ENCODE assay signal across 1 cellular context in the genomic region with DNA sequence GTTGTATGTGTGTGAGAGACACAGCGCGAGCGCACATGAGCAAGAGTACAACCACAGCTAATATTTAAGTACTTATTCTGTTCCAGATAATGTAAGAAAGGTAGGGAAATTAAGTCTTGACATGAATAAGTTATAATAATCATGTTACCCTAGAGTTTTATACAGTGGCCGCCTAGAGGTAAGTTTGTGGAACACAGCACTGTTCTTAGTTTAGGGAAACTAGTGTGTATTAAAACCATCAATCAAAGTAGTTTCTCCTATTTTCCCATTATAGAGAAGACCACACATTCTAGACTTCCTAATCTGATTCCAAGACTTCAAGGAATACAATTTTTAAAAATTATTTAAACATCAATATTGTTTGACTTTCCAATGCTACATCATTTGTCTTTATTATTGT.
TF ChIP-seq lines count a peak whose summit lies in the region.

No MANE protein-coding gene starts in this region.

TF ChIP-seq in HCT116, 20 proteins besides CTCF, POLR2A, EP300 and RAD21:
- TF ChIP-seq ZNF274 (IDR thresholded peaks at IDR 0.05; ENCODE audit: low read depth, low read length) (no peak), SP1 (IDR thresholded peaks at IDR 0.05; ENCODE audit: low read depth) (no peak), EZH2phosphoT487 (IDR thresholded peaks at IDR 0.05; ENCODE audit: borderline replicate concordance) (no peak), JUND (IDR thresholded peaks at IDR 0.05) (no peak), SRF (IDR thresholded peaks at IDR 0.05; ENCODE audit: low read depth) (no peak), CEBPB (IDR thresholded peaks at IDR 0.05; ENCODE audit: low read depth) (no peak), EGR1 (IDR thresholded peaks at IDR 0.05; ENCODE audit: low read depth) (no peak), EZH2 (IDR thresholded peaks at IDR 0.05) (no peak), TCF7L2 (IDR thresholded peaks at IDR 0.05; ENCODE audit: borderline replicate concordance, extremely low read depth, insufficient read depth, insufficient read length) (no peak), POLR2AphosphoS5 (IDR thresholded peaks at IDR 0.05; ENCODE audit: low read depth, low read length) (no peak), CBX3 (IDR thresholded peaks at IDR 0.05; ENCODE audit: low read depth) (no peak), FOSL1 (IDR thresholded peaks at IDR 0.05; ENCODE audit: low read depth) (no peak), YY1 (IDR thresholded peaks at IDR 0.05; ENCODE audit: extremely low read depth, insufficient replicate concordance, low read depth, low read length) (no peak), SIN3A (IDR thresholded peaks at IDR 0.05; ENCODE audit: low read depth) (no peak), ELF1 (IDR thresholded peaks at IDR 0.05; ENCODE audit: borderline replicate concordance, low read depth) (no peak), ZFX (IDR thresholded peaks at IDR 0.05) (no peak)
- TF ChIP-seq, protein P1, sequence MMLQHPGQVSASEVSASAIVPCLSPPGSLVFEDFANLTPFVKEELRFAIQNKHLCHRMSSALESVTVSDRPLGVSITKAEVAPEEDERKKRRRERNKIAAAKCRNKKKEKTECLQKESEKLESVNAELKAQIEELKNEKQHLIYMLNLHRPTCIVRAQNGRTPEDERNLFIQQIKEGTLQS (IDR thresholded peaks at IDR 0.05), result no peak
- TF ChIP-seq, protein P2, sequence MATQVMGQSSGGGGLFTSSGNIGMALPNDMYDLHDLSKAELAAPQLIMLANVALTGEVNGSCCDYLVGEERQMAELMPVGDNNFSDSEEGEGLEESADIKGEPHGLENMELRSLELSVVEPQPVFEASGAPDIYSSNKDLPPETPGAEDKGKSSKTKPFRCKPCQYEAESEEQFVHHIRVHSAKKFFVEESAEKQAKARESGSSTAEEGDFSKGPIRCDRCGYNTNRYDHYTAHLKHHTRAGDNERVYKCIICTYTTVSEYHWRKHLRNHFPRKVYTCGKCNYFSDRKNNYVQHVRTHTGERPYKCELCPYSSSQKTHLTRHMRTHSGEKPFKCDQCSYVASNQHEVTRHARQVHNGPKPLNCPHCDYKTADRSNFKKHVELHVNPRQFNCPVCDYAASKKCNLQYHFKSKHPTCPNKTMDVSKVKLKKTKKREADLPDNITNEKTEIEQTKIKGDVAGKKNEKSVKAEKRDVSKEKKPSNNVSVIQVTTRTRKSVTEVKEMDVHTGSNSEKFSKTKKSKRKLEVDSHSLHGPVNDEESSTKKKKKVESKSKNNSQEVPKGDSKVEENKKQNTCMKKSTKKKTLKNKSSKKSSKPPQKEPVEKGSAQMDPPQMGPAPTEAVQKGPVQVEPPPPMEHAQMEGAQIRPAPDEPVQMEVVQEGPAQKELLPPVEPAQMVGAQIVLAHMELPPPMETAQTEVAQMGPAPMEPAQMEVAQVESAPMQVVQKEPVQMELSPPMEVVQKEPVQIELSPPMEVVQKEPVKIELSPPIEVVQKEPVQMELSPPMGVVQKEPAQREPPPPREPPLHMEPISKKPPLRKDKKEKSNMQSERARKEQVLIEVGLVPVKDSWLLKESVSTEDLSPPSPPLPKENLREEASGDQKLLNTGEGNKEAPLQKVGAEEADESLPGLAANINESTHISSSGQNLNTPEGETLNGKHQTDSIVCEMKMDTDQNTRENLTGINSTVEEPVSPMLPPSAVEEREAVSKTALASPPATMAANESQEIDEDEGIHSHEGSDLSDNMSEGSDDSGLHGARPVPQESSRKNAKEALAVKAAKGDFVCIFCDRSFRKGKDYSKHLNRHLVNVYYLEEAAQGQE (IDR thresholded peaks at IDR 0.05; ENCODE audit: low read depth), result no peak
- TF ChIP-seq, protein P3, sequence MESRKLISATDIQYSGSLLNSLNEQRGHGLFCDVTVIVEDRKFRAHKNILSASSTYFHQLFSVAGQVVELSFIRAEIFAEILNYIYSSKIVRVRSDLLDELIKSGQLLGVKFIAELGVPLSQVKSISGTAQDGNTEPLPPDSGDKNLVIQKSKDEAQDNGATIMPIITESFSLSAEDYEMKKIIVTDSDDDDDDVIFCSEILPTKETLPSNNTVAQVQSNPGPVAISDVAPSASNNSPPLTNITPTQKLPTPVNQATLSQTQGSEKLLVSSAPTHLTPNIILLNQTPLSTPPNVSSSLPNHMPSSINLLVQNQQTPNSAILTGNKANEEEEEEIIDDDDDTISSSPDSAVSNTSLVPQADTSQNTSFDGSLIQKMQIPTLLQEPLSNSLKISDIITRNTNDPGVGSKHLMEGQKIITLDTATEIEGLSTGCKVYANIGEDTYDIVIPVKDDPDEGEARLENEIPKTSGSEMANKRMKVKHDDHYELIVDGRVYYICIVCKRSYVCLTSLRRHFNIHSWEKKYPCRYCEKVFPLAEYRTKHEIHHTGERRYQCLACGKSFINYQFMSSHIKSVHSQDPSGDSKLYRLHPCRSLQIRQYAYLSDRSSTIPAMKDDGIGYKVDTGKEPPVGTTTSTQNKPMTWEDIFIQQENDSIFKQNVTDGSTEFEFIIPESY (IDR thresholded peaks at IDR 0.05; ENCODE audit: extremely low read depth, insufficient replicate concordance, low read length), result no peak
- TF ChIP-seq, protein P4, sequence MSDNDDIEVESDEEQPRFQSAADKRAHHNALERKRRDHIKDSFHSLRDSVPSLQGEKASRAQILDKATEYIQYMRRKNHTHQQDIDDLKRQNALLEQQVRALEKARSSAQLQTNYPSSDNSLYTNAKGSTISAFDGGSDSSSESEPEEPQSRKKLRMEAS (IDR thresholded peaks at IDR 0.05), result no peak
